In genomic region chr4:184408711-184409081, GRCh38 we compare ENCODE assay signal across 15 cellular contexts.
DNase-seq lines count a peak whose midpoint lies in the region; ATAC-seq and TF ChIP-seq lines count a peak whose summit lies in the region.
"Had no signal": no experiment of that assay in that cellular context is flagged by ENCODE, and none has a peak within 500 bp of the region (broad histone marks: within the 10 kb centered on the region; RNA-seq: fewer than 3 reads in every experiment).

No MANE protein-coding gene starts in this region.

- peak overlapping the region; percentile 62 to 91 (median 87); a peak in 6 of 7 replicates for H3K27ac Mint-ChIP-seq in H9
- peak overlapping the region; percentile 18 for H3K27ac Mint-ChIP-seq in activated naive CD8-positive, alpha-beta T cell treated with anti-CD3 and anti-CD28 coated beads for 36 hours
- H3K27ac Mint-ChIP-seq in natural killer cell = peak overlapping the region; percentile 92 to 97

- H3K23ac ChIP-seq in H9 (ENCODE audit: insufficient read length, low read depth, low read length) = no peak overlapping the region
- no peak overlapping the region for H3K23ac ChIP-seq in mesendoderm (ENCODE audit: low read length)

- peak overlapping the region in 10 of 11 experiments; percentile 8 to 80 (median 67); a peak in 15 of 22 replicates for H3K9ac ChIP-seq in BLaER1 treated with 17β-estradiol and CSF1 and Interleukin-3, amounts not matched to agents 10 nM and 100 nM
- H3K9ac ChIP-seq in H9 (ENCODE audit: extremely low read depth, insufficient read length, low read length) (no peak overlapping the region), mesendoderm (ENCODE audit: low read length) (no peak overlapping the region)

- no peaks in the 10 kb centered on the region for H3K27me3 ChIP-seq in BLaER1 treated with 17β-estradiol and CSF1 and Interleukin-3, amounts not matched to agents 10 nM and 100 nM
- H3K27me3 ChIP-seq in H9 (ENCODE audit: insufficient read depth, low read length) (no peaks in the 10 kb centered on the region), mesendoderm (ENCODE audit: insufficient read depth, low read length, poor library complexity) (no peaks in the 10 kb centered on the region)
- H3K27me3 ChIP-seq: dorsolateral prefrontal cortex had no signal

- H4K91ac ChIP-seq in H9 (ENCODE audit: insufficient read length, low read depth, low read length) = no peak overlapping the region

- H3K4me1 Mint-ChIP-seq in H9 = peaks cover 30 to 33% of the 10 kb centered on the region in 2 experiments
- peaks cover 43% of the 10 kb centered on the region for H3K4me1 Mint-ChIP-seq in activated naive CD8-positive, alpha-beta T cell treated with anti-CD3 and anti-CD28 coated beads for 36 hours
- H3K4me1 Mint-ChIP-seq in natural killer cell = peaks cover 59 to 69% of the 10 kb centered on the region in 2 donors

- H3K36me3 ChIP-seq in BLaER1 treated with 17β-estradiol and CSF1 and Interleukin-3, amounts not matched to agents 10 nM and 100 nM = peaks cover 23 to 67% (median 37%) of the 10 kb centered on the region in 11 experiments
- H3K36me3 ChIP-seq in mesendoderm (ENCODE audit: control insufficient read depth, insufficient read depth, low read length) = no peaks in the 10 kb centered on the region

- no peak overlapping the region for H4K8ac ChIP-seq in H9 (replicated peaks; ENCODE audit: insufficient read length, low read depth, low read length)
- H4K8ac ChIP-seq in mesendoderm (ENCODE audit: low read depth, low read length) = no peak overlapping the region

- DNase-seq in H9 (no peak), natural killer cell (no peak), NCI-H2107 (lab: John Stamatoyannopoulos, UW) (no peak), mesendoderm (no peak), head of caudate nucleus (no peak)
- no peak for DNase-seq in activated naive CD8-positive, alpha-beta T cell treated with anti-CD3 and anti-CD28 coated beads for 36 hours
- DNase-seq: activated CD4-positive, alpha-beta T cell treated with anti-CD3 and anti-CD28 coated beads for 48 hours; COR-L47; dorsolateral prefrontal cortex; foreskin melanocyte; NCI-H2081 treated with DMSO at 0.1 percent for 48 hours; occipital lobe; stimulated activated naive CD4-positive, alpha-beta T cell had no signal

- H3K27me3 Mint-ChIP-seq in H9 (ENCODE audit: low read depth) = no peaks in the 10 kb centered on the region
- no peaks in the 10 kb centered on the region for H3K27me3 Mint-ChIP-seq in activated naive CD8-positive, alpha-beta T cell treated with anti-CD3 and anti-CD28 coated beads for 36 hours
- H3K27me3 Mint-ChIP-seq in natural killer cell (ENCODE audit: low read depth in 2 of 2) = no peaks in the 10 kb centered on the region

- 0 out of 20 replicates have a peak overlapping the region, but pooled peaks of 1 of the 10 experiments have one; percentile 39 for H3K4me3 ChIP-seq in BLaER1 treated with 17β-estradiol and CSF1 and Interleukin-3, amounts not matched to agents 10 nM and 100 nM
- H3K4me3 ChIP-seq in mesendoderm (ENCODE audit: low read length) = no peak overlapping the region
- H3K4me3 ChIP-seq: dorsolateral prefrontal cortex, SK-N-MC had no signal

- peaks cover 62 to 92% (median 82%) of the 10 kb centered on the region in 10 experiments for H3K4me1 ChIP-seq in BLaER1 treated with 17β-estradiol and CSF1 and Interleukin-3, amounts not matched to agents 10 nM and 100 nM
- H3K4me1 ChIP-seq in H9 (ENCODE audit: insufficient read depth, low read length) (peaks cover 6% of the 10 kb centered on the region), mesendoderm (ENCODE audit: control insufficient read depth, low read depth, low read length) (no peaks in the 10 kb centered on the region)

- no peak overlapping the region for H2BK20ac ChIP-seq in H9 (ENCODE audit: low read depth, low read length, poor library complexity, severe bottlenecking)

- H3K4me3 Mint-ChIP-seq in H9 (no peak overlapping the region), natural killer cell (peak overlapping the region; percentile 75)
- no peak overlapping the region for H3K4me3 Mint-ChIP-seq in activated naive CD8-positive, alpha-beta T cell treated with anti-CD3 and anti-CD28 coated beads for 36 hours

- H3K27ac ChIP-seq in BLaER1 treated with 17β-estradiol and CSF1 and Interleukin-3, amounts not matched to agents 10 nM and 100 nM = peak overlapping the region in 10 of 11 experiments; percentile 66 to 92 (median 82); a peak in 18 of 22 replicates
- no peak overlapping the region for H3K27ac ChIP-seq in H9 (ENCODE audit: insufficient read length, low read depth, low read length)
- no peak overlapping the region for H3K27ac ChIP-seq in mesendoderm (ENCODE audit: low read depth, low read length)
- H3K27ac ChIP-seq: SK-N-MC had no signal

- no peak overlapping the region for H3K56ac ChIP-seq in H9 (ENCODE audit: insufficient read length, low read depth, low read length)
- H3K56ac ChIP-seq in mesendoderm (ENCODE audit: low read length) = no peak overlapping the region

- WGBS in H9 (ENCODE audit: extremely low coverage, insufficient read length, low lambda C conversion rate) = no CpG with 5 or more reads among the region's 3 CpGs
- WGBS in mesendoderm (ENCODE audit: extremely low coverage, insufficient coverage, low lambda C conversion rate) = no CpG with 5 or more reads among the region's 3 CpGs

- H3K4me2 ChIP-seq in BLaER1 treated with 17β-estradiol and CSF1 and Interleukin-3, amounts not matched to agents 10 nM and 100 nM = peak overlapping the region; percentile 80 to 96 (median 89)
- H3K4me2 ChIP-seq in H9 (ENCODE audit: insufficient read depth, insufficient read length, low read length) (no peak overlapping the region), mesendoderm (ENCODE audit: low read length) (no peak overlapping the region)

- no peak for ATAC-seq in natural killer cell

- H3K36me3 Mint-ChIP-seq in H9 (ENCODE audit: insufficient read depth in 1 of 3, low read depth in 3 of 3) = peaks cover 20 to 42% (median 40%) of the 10 kb centered on the region in 3 experiments
- peaks cover 51% of the 10 kb centered on the region for H3K36me3 Mint-ChIP-seq in activated naive CD8-positive, alpha-beta T cell treated with anti-CD3 and anti-CD28 coated beads for 36 hours
- H3K36me3 Mint-ChIP-seq in natural killer cell = no peaks in the 10 kb centered on the region

- H3K18ac ChIP-seq in H9 (ENCODE audit: insufficient read length, low read depth, low read length) (no peak overlapping the region), mesendoderm (ENCODE audit: low read length) (no peak overlapping the region)

- no peak overlapping the region for H2BK12ac ChIP-seq in H9 (ENCODE audit: insufficient read length, low read depth, low read length)

- H3K9me3 Mint-ChIP-seq in H9 = no peaks in the 10 kb centered on the region
- no peaks in the 10 kb centered on the region for H3K9me3 Mint-ChIP-seq in activated naive CD8-positive, alpha-beta T cell treated with anti-CD3 and anti-CD28 coated beads for 36 hours
- no peaks in the 10 kb centered on the region for H3K9me3 Mint-ChIP-seq in natural killer cell

- no peak overlapping the region for H3T11ph ChIP-seq in H9 (ENCODE audit: low read length)

- intact Hi-C loops in natural killer cell (cut with micrococcal nuclease) = no loop called here
- intact Hi-C loops in head of caudate nucleus (cut with DNase I) = no loop called here

- no peak overlapping the region for H2BK120ac ChIP-seq in H9 (ENCODE audit: low read depth, low read length, poor library complexity, severe bottlenecking)
- H2BK120ac ChIP-seq in mesendoderm (ENCODE audit: low read depth, low read length) = no peak overlapping the region

- H3K23me2 ChIP-seq in H9 (ENCODE audit: insufficient read length, low read depth, low read length, poor library complexity, severe bottlenecking) = no peaks in the 10 kb centered on the region

- H2BK15ac ChIP-seq in H9 (ENCODE audit: low read depth, low read length) = no peak overlapping the region
- H2BK15ac ChIP-seq in mesendoderm (replicated peaks; ENCODE audit: low read depth) = no peak overlapping the region

- no peak overlapping the region for H3K14ac ChIP-seq in H9 (ENCODE audit: insufficient read depth, low read length)

- H2AFZ ChIP-seq in H9 (ENCODE audit: low read length) = no peak overlapping the region

- no peak overlapping the region for H2AK5ac ChIP-seq in H9 (ENCODE audit: insufficient read length, low read length)
- no peak overlapping the region for H2AK5ac ChIP-seq in mesendoderm (ENCODE audit: low read length)

- H4K20me1 ChIP-seq in BLaER1 treated with 17β-estradiol and CSF1 and Interleukin-3, amounts not matched to agents 10 nM and 100 nM = no peaks in the 10 kb centered on the region; a peak in 1 of 22 replicates
- no peaks in the 10 kb centered on the region for H4K20me1 ChIP-seq in H9 (ENCODE audit: control insufficient read depth, insufficient read depth, insufficient read length)

- H2BK5ac ChIP-seq in H9 (ENCODE audit: insufficient read length, low read length) (no peak overlapping the region), mesendoderm (ENCODE audit: low read length) (no peak overlapping the region)

- no peaks in the 10 kb centered on the region for H3K9me3 ChIP-seq in BLaER1 treated with 17β-estradiol and CSF1 and Interleukin-3, amounts not matched to agents 10 nM and 100 nM (replicated peaks in 1 of 11)
- no peaks in the 10 kb centered on the region for H3K9me3 ChIP-seq in H9 (ENCODE audit: control insufficient read depth, low read depth, low read length)

- H3K4ac ChIP-seq in H9 (ENCODE audit: low read depth, low read length) = no peak overlapping the region
- no peak overlapping the region for H3K4ac ChIP-seq in mesendoderm (ENCODE audit: low read depth, low read length)

- no peak for TF ChIP-seq CTCF in H9 (conservative IDR thresholded peaks at IDR 0.05)
- TF ChIP-seq CTCF in natural killer cell (IDR thresholded peaks at IDR 0.05) = no peak

- H3K79me1 ChIP-seq in H9 (ENCODE audit: insufficient read depth, low read depth, low read length, poor library complexity, severe bottlenecking) (no peaks in the 10 kb centered on the region), mesendoderm (ENCODE audit: low read length) (no peaks in the 10 kb centered on the region)

- H3K79me2 ChIP-seq in H9 (ENCODE audit: insufficient read depth, low read length) (no peaks in the 10 kb centered on the region), mesendoderm (ENCODE audit: control insufficient read depth, insufficient read depth, low read length) (no peaks in the 10 kb centered on the region)

- H4K5ac ChIP-seq in H9 (ENCODE audit: insufficient read length, low read depth, low read length) (no peak overlapping the region), mesendoderm (ENCODE audit: low read length) (no peak overlapping the region)

Comparison
In these comparisons a context has a peak if more than half of its experiments do, and no peak if none do; other contexts are left out.
1. H3K27ac ChIP-seq: peak in BLaER1 treated with 17β-estradiol and CSF1 and Interleukin-3, amounts not matched to agents 10 nM and 100 nM (10 of 11); none in H9 (single experiment) and mesendoderm (single experiment).
2. H3K4me2 ChIP-seq: peak in BLaER1 treated with 17β-estradiol and CSF1 and Interleukin-3, amounts not matched to agents 10 nM and 100 nM (11 of 11); none in H9 (single experiment) and mesendoderm (single experiment).
3. H3K9ac ChIP-seq: peak in BLaER1 treated with 17β-estradiol and CSF1 and Interleukin-3, amounts not matched to agents 10 nM and 100 nM (10 of 11); none in H9 (single experiment) and mesendoderm (single experiment).
4. H3K27ac Mint-ChIP-seq: peak in every context shown above with its lines; median percentile 94 in natural killer cell; 87 in H9; 18 in activated naive CD8-positive, alpha-beta T cell treated with anti-CD3 and anti-CD28 coated beads for 36 hours.